ENCODE assay signal across 22 cellular contexts in genomic region chr12:94163850-94164249, GRCh38. TPM values are rescaled to one million over a fixed set of nuclear protein-coding genes. Genes with fewer than 3 reads are reported as not detected.
"Had no signal": no experiment of that assay in that cellular context is flagged by ENCODE, and none has a peak within 500 bp of the region (broad histone marks: within the 10 kb centered on the region; RNA-seq: fewer than 3 reads in every experiment).

No MANE protein-coding gene starts in this region.

- H3K27ac ChIP-seq: colonic mucosa, esophagus squamous epithelium, lower lobe of right lung, parathyroid adenoma, testis, tibial artery had no signal

- H3K4me2 ChIP-seq: smooth muscle cell had no signal

- DNase-seq: colonic mucosa; effector CD8-positive, alpha-beta T cell; esophagus squamous epithelium; glutamatergic neuron; left ventricle myocardium superior; lower lobe of right lung; natural killer cell; stimulated activated CD4-positive, alpha-beta T cell treated with anti-CD3 and anti-CD28 coated beads, Interleukin-12 subunit alpha, Interleukin-12 subunit beta, amount 100 ng/mL, for 4 hours; stimulated activated CD4-positive, alpha-beta T cell treated with anti-CD3 and anti-CD28 coated beads, Interleukin-1b, Interleukin-23, amount 100 ng/mL, for 48 hours; stimulated activated CD4-positive, alpha-beta T cell treated with anti-CD3 and anti-CD28 coated beads, Interleukin-4, amount 100 ng/mL, for 1 hour; stimulated activated naive CD8-positive, alpha-beta T cell treated with anti-CD3 and anti-CD28 coated beads, Interleukin-15, Interleukin-2, amounts not matched to agents 100 U/mL and 50 U/mL, for 24 hours; substantia nigra; testis; tibial artery had no signal

- H2AFZ ChIP-seq: parathyroid adenoma had no signal

- H3K36me3 Mint-ChIP-seq: natural killer cell, type B pancreatic cell had no signal

- ATAC-seq: left ventricle myocardium superior; lower lobe of right lung; natural killer cell; sciatic nerve; stimulated activated effector memory CD8-positive, alpha-beta T cell treated with anti-CD3 and anti-CD28 coated beads, Interleukin-12 subunit alpha, Interleukin-12 subunit beta, amount 100 ng/mL, for 72 hours; stimulated activated naive CD8-positive, alpha-beta T cell treated with anti-CD3 and anti-CD28 coated beads, Interleukin-15, Interleukin-2, amounts not matched to agents 100 U/mL and 50 U/mL, for 24 hours had no signal

- H3K36me3 ChIP-seq: colonic mucosa, esophagus squamous epithelium, lower lobe of right lung, tibial artery had no signal

- H3K27me3 ChIP-seq: colonic mucosa, testis, tibial artery had no signal

- H3K79me2 ChIP-seq: parathyroid adenoma had no signal

- H3K27me3 Mint-ChIP-seq: dendritic cell treated with granulocyte-macrophage colony-stimulating factor and Interleukin-4, amounts not matched to agents 40 ng/mL and 50 ng/mL, for 4 days had no signal

- H3K9me3 ChIP-seq: colonic mucosa, esophagus squamous epithelium, lower lobe of right lung, testis, tibial artery had no signal

- H3K4me3 Mint-ChIP-seq: dendritic cell treated with granulocyte-macrophage colony-stimulating factor and Interleukin-4, amounts not matched to agents 40 ng/mL and 50 ng/mL, for 4 days; natural killer cell; stimulated activated effector memory CD8-positive, alpha-beta T cell treated with anti-CD3 and anti-CD28 coated beads, Interleukin-12 subunit alpha, Interleukin-12 subunit beta, amount 100 ng/mL, for 72 hours; type B pancreatic cell had no signal

- H3K4me1 ChIP-seq: colonic mucosa, esophagus squamous epithelium, lower lobe of right lung, parathyroid adenoma, testis, tibial artery had no signal

- H3K9ac ChIP-seq: parathyroid adenoma had no signal

- H3K27ac Mint-ChIP-seq: natural killer cell; progenitor cell of endocrine pancreas; stimulated activated effector memory CD8-positive, alpha-beta T cell treated with anti-CD3 and anti-CD28 coated beads, Interleukin-12 subunit alpha, Interleukin-12 subunit beta, amount 100 ng/mL, for 72 hours; type B pancreatic cell had no signal

- H3K4me3 ChIP-seq: colonic mucosa, esophagus squamous epithelium, lower lobe of right lung, smooth muscle cell, testis, tibial artery had no signal

RNA-seq across cellular contexts. Expression of gene PLXNC1, which starts 15.5 kb away (rescaled TPM):
- polyA plus RNA-seq: endothelial cell of umbilical vein had no signal
